Comparison of ENCODE assay signal across 26 cellular contexts in the genomic region with DNA sequence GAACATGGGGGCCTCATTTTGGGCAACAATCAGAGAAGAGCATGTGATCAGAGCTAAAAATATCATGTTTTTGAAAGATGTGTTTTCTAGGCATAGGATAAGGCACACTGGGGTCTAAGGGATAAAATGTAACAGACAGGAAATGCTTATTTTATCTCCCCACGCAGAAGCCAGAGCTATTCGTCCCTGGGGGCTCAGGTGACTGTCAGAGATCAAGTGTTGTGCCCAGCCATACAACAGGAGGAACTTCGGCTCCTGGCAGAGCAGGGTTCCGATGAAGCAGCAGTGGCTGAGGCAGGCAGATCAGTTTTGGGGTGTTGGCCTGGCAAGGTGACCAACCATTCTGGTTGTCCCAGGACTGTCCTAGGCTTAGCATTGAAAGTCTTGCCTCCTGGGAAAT. TPM values are rescaled to one million over a fixed set of nuclear protein-coding genes. Genes with fewer than 3 reads are reported as not detected.
"Had no signal": no experiment of that assay in that cellular context is flagged by ENCODE, and none has a peak within 500 bp of the region (broad histone marks: within the 10 kb centered on the region; RNA-seq: fewer than 3 reads in every experiment).

No MANE protein-coding gene starts in this region.

- H3K27ac ChIP-seq: ascending aorta, body of pancreas had no signal

- H3K36me3 ChIP-seq: ascending aorta had no signal

- H3K9me3 Mint-ChIP-seq: activated CD4-positive, alpha-beta T cell treated with anti-CD3 and anti-CD28 coated beads, Interleukin-2, amount 10 ng/mL, durations not matched to agents 24 days and 14 days had no signal

- ATAC-seq: activated naive CD4-positive, alpha-beta T cell treated with anti-CD3 and anti-CD28 coated beads, Interleukin-2, amount 50 U/mL, for 72 hours; activated naive CD8-positive, alpha-beta T cell treated with anti-CD3 and anti-CD28 coated beads, Interleukin-2, amount 50 U/mL, for 24 hours; activated T-cell treated with anti-CD3 and anti-CD28 coated beads, Interleukin-2, amount 50 U/mL, for 4 hours; body of pancreas; T-helper 17 cell; WTC11 had no signal

- H3K4me1 Mint-ChIP-seq: activated CD4-positive, alpha-beta T cell treated with anti-CD3 and anti-CD28 coated beads, Interleukin-2, amount 10 ng/mL, durations not matched to agents 24 days and 14 days; activated naive CD8-positive, alpha-beta T cell treated with anti-CD3 and anti-CD28 coated beads, Interleukin-2, amount 50 U/mL, for 24 hours; T-helper 17 cell; WTC11 had no signal

- DNase-seq: activated CD4-positive, alpha-beta T cell treated with anti-CD3 and anti-CD28 coated beads for 1 hour; activated CD4-positive, alpha-beta T cell treated with anti-CD3 and anti-CD28 coated beads, Interleukin-2, amount 10 ng/mL, durations not matched to agents 24 days and 14 days; activated CD4-positive, alpha-beta T cell treated with anti-CD3 and anti-CD28 coated beads, Interleukin-2, amount 50 U/mL, for 48 hours; activated CD8-positive, alpha-beta memory T cell treated with anti-CD3 and anti-CD28 coated beads for 24 hours; activated effector memory CD4-positive, alpha-beta T cell treated with anti-CD3 and anti-CD28 coated beads, Interleukin-2, amount 50 U/mL, for 16 hours; activated naive CD4-positive, alpha-beta T cell treated with Interleukin-2 at 50 U/mL for 16 hours; activated naive CD8-positive, alpha-beta T cell treated with anti-CD3 and anti-CD28 coated beads, Interleukin-2, amount 50 U/mL, for 24 hours; activated T-cell treated with anti-CD3 and anti-CD28 coated beads, Interleukin-2, amount 50 U/mL, for 4 hours; amniotic stem cell; body of pancreas; central memory CD4-positive, alpha-beta T cell; MM.1S; NCI-H1048; NCI-H146; NCI-H1930; NCI-H510A treated with DMSO at 0.1 percent for 48 hours; NCI-H69; NK-92 treated with Interleukin-12 subunit alpha and Interleukin-12 subunit beta, amount 100 ng/mL, for 24 hours; SIG-M5; T-helper 17 cell; T-helper 9 cell had no signal

- H3K27me3 ChIP-seq: ascending aorta, body of pancreas had no signal

- FAIRE-seq: bronchial epithelial cell had no signal

- H3K4me1 ChIP-seq: ascending aorta, body of pancreas had no signal

- H3K9me3 ChIP-seq: ascending aorta had no signal

- H3K27ac Mint-ChIP-seq: activated CD4-positive, alpha-beta T cell treated with anti-CD3 and anti-CD28 coated beads, Interleukin-2, amount 10 ng/mL, durations not matched to agents 24 days and 14 days; activated naive CD4-positive, alpha-beta T cell treated with anti-CD3 and anti-CD28 coated beads, Interleukin-2, amount 50 U/mL, for 72 hours; activated naive CD8-positive, alpha-beta T cell treated with anti-CD3 and anti-CD28 coated beads, Interleukin-2, amount 50 U/mL, for 24 hours; T-helper 17 cell; WTC11 had no signal

- H3K4me3 Mint-ChIP-seq: activated CD4-positive, alpha-beta T cell treated with anti-CD3 and anti-CD28 coated beads, Interleukin-2, amount 10 ng/mL, durations not matched to agents 24 days and 14 days; activated naive CD8-positive, alpha-beta T cell treated with anti-CD3 and anti-CD28 coated beads, Interleukin-2, amount 50 U/mL, for 24 hours; activated T-cell treated with anti-CD3 and anti-CD28 coated beads, Interleukin-2, amount 50 U/mL, for 4 hours; T-helper 17 cell; WTC11 had no signal

- H3K4me3 ChIP-seq: ascending aorta, body of pancreas had no signal

RNA-seq across cellular contexts. Expression of gene NPY, which starts 15.2 kb away (rescaled TPM):
- total RNA-seq: activated CD4-positive, alpha-beta T cell treated with anti-CD3 and anti-CD28 coated beads, Interleukin-2, amount 10 ng/mL, durations not matched to agents 24 days and 14 days; activated naive CD4-positive, alpha-beta T cell treated with anti-CD3 and anti-CD28 coated beads, Interleukin-2, amount 50 U/mL, for 72 hours; activated T-cell treated with anti-CD3 and anti-CD28 coated beads, Interleukin-2, amount 50 U/mL, for 4 hours; ascending aorta; bronchial epithelial cell; RPMI7951; T-helper 17 cell had no signal
